Comparison of ENCODE assay signal across 14 cellular contexts in genomic region chr1:93093332-93094006, GRCh38. TPM values are rescaled to one million over a fixed set of nuclear protein-coding genes. Genes with fewer than 3 reads are reported as not detected.
A peak's percentile ranks its signal among the peaks of the same experiment; 100 is the strongest.
DNase-seq lines count a peak whose midpoint lies in the region; ATAC-seq and TF ChIP-seq lines count a peak whose summit lies in the region.
"Had no signal": no experiment of that assay in that cellular context is flagged by ENCODE, and none has a peak within 500 bp of the region (broad histone marks: within the 10 kb centered on the region; RNA-seq: fewer than 3 reads in every experiment).

No MANE protein-coding gene starts in this region.

- H3K9me3 ChIP-seq in cardiac muscle cell (ENCODE audit: low read depth) (no peaks in the 10 kb centered on the region), T-helper 17 cell (ENCODE audit: control insufficient read depth, low read length, poor library complexity, severe bottlenecking) (no peaks in the 10 kb centered on the region), HAP-1 (peaks cover 2% of the 10 kb centered on the region; the same call in 1 of the 2 replicates), psoas muscle (no peaks in the 10 kb centered on the region), tibial nerve (no peaks in the 10 kb centered on the region)
- H3K9me3 ChIP-seq: suprapubic skin had no signal

- H3K27ac ChIP-seq in cardiac muscle cell = peak overlapping the region; percentile 61
- H3K27ac ChIP-seq in psoas muscle = no peak overlapping the region
- H3K27ac ChIP-seq in tibial nerve = no peak overlapping the region
- H3K27ac ChIP-seq: suprapubic skin had no signal

- peak overlapping the region; percentile 49 for H3K4me3 Mint-ChIP-seq in T-helper 17 cell
- H3K4me3 Mint-ChIP-seq: IgD-negative memory B cell had no signal

- H3K4me3 ChIP-seq in cardiac muscle cell = no peak overlapping the region
- H3K4me3 ChIP-seq in HAP-1 = no peak overlapping the region
- no peak overlapping the region for H3K4me3 ChIP-seq in psoas muscle
- no peak overlapping the region for H3K4me3 ChIP-seq in tibial nerve
- H3K4me3 ChIP-seq: suprapubic skin had no signal

- DNase-seq in cardiac muscle cell (ENCODE audit: low read depth in 1 of 2, low spot score in 1 of 2) (no peak), Right ventricle myocardium superior (no peak), T-helper 17 cell (no peak), kidney tubule cell (ENCODE audit: low spot score) (peak; percentile 14), ureter (ENCODE audit: low spot score) (no peak), HAP-1 (ENCODE audit: low spot score in 2 of 2) (no peak), psoas muscle (no peak), tibial nerve (ENCODE audit: low spot score in 2 of 2) (no peak)
- DNase-seq: GOT3, kidney, NCI-H1092, T-helper 2 cell had no signal

- WGBS in psoas muscle, 3 donors = 86 to 91% (median 87%) methylated on average over 2 of the region's 2 CpGs
- WGBS in tibial nerve, 2 donors = 79 to 90% methylated on average over 2 of the region's 2 CpGs

- TF ChIP-seq POLR2A in tibial nerve (IDR thresholded peaks at IDR 0.05) = no peak

- H3K27ac Mint-ChIP-seq in T-helper 17 cell = peak overlapping the region; percentile 84

- H3K36me3 ChIP-seq in cardiac muscle cell (no peaks in the 10 kb centered on the region), HAP-1 (replicated peaks) (peaks cover 7% of the 10 kb centered on the region), psoas muscle (ENCODE audit: insufficient read depth in 1 of 2, low read depth in 1 of 2) (no peaks in the 10 kb centered on the region), tibial nerve (peaks cover 0 to 2% (median 0%) of the 10 kb centered on the region in 3 donors)
- H3K36me3 ChIP-seq: suprapubic skin had no signal

- H3K27me3 ChIP-seq in cardiac muscle cell = no peaks in the 10 kb centered on the region
- H3K27me3 ChIP-seq in HAP-1 (ENCODE audit: low read depth) = no peaks in the 10 kb centered on the region
- no peaks in the 10 kb centered on the region for H3K27me3 ChIP-seq in psoas muscle (ENCODE audit: insufficient read depth in 3 of 3, low read length in 2 of 3)
- no peaks in the 10 kb centered on the region for H3K27me3 ChIP-seq in tibial nerve
- H3K27me3 ChIP-seq: suprapubic skin had no signal

- H3K27me3 Mint-ChIP-seq in T-helper 17 cell = no peaks in the 10 kb centered on the region
- H3K27me3 Mint-ChIP-seq: IgD-negative memory B cell had no signal

- H3K4me1 ChIP-seq in cardiac muscle cell (ENCODE audit: low read depth) (no peaks in the 10 kb centered on the region), HAP-1 (peaks cover 7% of the 10 kb centered on the region), psoas muscle (no peaks in the 10 kb centered on the region), tibial nerve (peaks cover 0 to 12% (median 3%) of the 10 kb centered on the region in 4 donors)
- H3K4me1 ChIP-seq: suprapubic skin had no signal

- H3K36me3 Mint-ChIP-seq in T-helper 17 cell (ENCODE audit: low read depth) = peaks cover 5% of the 10 kb centered on the region

- ATAC-seq in Right ventricle myocardium superior (ENCODE audit: poor library complexity) (no peak), T-helper 17 cell (peak; percentile 28), psoas muscle (no peak)

- TF ChIP-seq CTCF in cardiac muscle cell (IDR thresholded peaks at IDR 0.05; ENCODE audit: low read depth, low read length) = no peak
- no peak for TF ChIP-seq CTCF in psoas muscle (IDR thresholded peaks at IDR 0.05)
- no peak for TF ChIP-seq CTCF in tibial nerve (IDR thresholded peaks at IDR 0.05)

- intact Hi-C loops in Right ventricle myocardium superior (cut with DNase I) (no loop called here), psoas muscle (cut with DNase I) (no loop called here)

- in situ Hi-C loops in HAP-1 (cut with MboI; ENCODE audit: low sequenced_read_pairs) = no loop called here

- TF ChIP-seq EP300 in tibial nerve (IDR thresholded peaks at IDR 0.05) = no peak

- H3K4me1 Mint-ChIP-seq in T-helper 17 cell = peaks cover 47% of the 10 kb centered on the region

RNA-seq across cellular contexts. Expression of gene MTF2, which starts 14.4 kb away (rescaled TPM):
- total RNA-seq in cardiac muscle cell (28.3 and 37.9 TPM in 2 replicates), Right ventricle myocardium superior (8.1 TPM), T-helper 17 cell (10 to 100 TPM; 37.7 to 42.4 TPM), ureter (33.2 TPM), psoas muscle (10 to 100 TPM in 1 of 4 donors, 1 to 10 TPM in 3; 6.6 to 10.6 (median 8.3) TPM), tibial nerve (10 to 100 TPM; 13.3 to 21.4 (median 17.8) TPM)
- polyA plus RNA-seq in cardiac muscle cell (70.9 and 88.6 TPM in 2 replicates), psoas muscle (1 to 10 TPM; 4.1 to 7.6 (median 5.0) TPM)
